1 cellular context compared by ENCODE assay signal in the genomic region with DNA sequence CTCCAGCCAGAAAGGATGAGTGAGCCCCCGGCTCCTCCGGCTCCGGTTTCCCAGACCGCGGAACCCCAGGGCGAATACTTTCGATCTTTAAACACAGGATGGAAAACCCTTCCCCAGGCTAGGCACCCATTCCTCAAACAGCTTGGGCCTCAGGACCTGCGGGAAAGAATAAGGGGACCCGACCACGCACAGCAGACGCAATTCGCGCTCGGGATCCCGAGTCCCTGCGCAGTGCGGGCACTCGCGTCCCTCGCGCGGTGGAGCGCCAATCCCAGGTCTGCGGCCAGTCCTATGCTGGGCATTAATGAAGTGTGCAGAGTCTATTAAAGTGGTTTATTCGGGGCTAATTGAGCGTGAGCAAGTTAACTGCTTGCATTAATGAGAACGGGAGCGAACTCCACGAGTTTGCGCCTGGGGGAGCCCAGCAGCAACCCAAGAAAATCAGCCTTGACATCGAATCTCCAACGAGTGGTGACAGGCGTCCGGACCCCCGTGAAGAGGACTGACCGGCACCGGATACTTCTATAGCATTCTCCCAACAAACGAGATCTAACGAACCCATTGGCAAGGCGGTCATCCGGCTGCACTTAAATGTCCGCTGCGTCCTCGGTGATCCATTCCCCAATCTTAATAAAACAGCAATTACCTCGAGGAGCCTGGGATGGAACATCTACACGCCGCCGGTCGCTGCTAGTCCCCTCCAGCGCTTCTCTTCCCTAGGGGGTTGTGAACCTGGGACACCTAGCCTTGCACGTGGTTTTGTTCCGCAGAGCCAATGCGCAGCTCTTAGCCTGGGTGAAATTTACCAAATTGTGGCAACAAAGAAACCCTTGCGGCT.
TF ChIP-seq lines count a peak whose summit lies in the region.

No MANE protein-coding gene starts in this region.

TF ChIP-seq in A549, 52 proteins besides CTCF, POLR2A, EP300 and RAD21 (continued from another document):
- TF ChIP-seq, protein P1, sequence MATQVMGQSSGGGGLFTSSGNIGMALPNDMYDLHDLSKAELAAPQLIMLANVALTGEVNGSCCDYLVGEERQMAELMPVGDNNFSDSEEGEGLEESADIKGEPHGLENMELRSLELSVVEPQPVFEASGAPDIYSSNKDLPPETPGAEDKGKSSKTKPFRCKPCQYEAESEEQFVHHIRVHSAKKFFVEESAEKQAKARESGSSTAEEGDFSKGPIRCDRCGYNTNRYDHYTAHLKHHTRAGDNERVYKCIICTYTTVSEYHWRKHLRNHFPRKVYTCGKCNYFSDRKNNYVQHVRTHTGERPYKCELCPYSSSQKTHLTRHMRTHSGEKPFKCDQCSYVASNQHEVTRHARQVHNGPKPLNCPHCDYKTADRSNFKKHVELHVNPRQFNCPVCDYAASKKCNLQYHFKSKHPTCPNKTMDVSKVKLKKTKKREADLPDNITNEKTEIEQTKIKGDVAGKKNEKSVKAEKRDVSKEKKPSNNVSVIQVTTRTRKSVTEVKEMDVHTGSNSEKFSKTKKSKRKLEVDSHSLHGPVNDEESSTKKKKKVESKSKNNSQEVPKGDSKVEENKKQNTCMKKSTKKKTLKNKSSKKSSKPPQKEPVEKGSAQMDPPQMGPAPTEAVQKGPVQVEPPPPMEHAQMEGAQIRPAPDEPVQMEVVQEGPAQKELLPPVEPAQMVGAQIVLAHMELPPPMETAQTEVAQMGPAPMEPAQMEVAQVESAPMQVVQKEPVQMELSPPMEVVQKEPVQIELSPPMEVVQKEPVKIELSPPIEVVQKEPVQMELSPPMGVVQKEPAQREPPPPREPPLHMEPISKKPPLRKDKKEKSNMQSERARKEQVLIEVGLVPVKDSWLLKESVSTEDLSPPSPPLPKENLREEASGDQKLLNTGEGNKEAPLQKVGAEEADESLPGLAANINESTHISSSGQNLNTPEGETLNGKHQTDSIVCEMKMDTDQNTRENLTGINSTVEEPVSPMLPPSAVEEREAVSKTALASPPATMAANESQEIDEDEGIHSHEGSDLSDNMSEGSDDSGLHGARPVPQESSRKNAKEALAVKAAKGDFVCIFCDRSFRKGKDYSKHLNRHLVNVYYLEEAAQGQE (IDR thresholded peaks at IDR 0.05): no peak
